1 cellular context compared by ENCODE assay signal in the genomic region with DNA sequence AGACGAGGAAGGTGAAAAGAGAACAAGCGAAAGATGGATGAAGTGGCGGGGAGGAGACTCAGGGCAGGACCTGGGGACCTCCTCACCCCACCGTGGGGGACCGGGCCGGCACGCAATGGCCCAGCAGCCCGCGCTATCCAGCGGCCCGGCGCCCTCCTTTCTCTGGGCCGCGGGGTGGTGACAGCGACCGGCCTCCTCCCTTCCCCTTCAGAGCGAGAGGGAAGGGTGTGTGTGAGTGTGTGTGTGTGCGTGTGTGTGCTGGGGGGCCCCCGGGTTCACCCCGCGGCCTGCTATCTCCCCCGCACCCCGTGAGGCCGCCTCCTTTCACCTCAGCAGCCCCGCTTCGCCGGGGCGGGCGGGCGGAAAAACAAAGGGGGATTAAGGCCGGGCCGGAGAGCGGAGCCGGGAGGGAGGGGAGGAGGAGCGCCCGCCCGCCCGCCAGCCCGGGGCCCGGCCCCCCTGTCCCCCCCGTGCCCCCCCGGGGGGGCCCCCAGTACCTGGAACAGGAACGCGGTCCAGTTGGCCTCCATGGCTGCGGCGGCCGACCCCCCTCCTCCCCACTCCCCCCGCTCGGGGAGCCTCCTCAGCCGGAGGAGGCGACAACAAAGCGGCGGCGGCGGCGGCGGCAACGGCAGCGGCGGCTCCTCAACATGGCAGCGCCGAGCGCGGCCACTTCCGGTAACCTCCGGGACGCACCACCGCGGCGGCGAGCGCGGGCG.
TF ChIP-seq lines count a peak whose summit lies in the region.

Gene VEZF1 (minus strand): TSS at position 673 of the 719 bp plus-strand sequence. CDS start 143 bp downstream, at position 530.

TF ChIP-seq in HepG2, 621 proteins besides CTCF, POLR2A, EP300 and RAD21 (continued from another document):
- TF ChIP-seq, protein P1, sequence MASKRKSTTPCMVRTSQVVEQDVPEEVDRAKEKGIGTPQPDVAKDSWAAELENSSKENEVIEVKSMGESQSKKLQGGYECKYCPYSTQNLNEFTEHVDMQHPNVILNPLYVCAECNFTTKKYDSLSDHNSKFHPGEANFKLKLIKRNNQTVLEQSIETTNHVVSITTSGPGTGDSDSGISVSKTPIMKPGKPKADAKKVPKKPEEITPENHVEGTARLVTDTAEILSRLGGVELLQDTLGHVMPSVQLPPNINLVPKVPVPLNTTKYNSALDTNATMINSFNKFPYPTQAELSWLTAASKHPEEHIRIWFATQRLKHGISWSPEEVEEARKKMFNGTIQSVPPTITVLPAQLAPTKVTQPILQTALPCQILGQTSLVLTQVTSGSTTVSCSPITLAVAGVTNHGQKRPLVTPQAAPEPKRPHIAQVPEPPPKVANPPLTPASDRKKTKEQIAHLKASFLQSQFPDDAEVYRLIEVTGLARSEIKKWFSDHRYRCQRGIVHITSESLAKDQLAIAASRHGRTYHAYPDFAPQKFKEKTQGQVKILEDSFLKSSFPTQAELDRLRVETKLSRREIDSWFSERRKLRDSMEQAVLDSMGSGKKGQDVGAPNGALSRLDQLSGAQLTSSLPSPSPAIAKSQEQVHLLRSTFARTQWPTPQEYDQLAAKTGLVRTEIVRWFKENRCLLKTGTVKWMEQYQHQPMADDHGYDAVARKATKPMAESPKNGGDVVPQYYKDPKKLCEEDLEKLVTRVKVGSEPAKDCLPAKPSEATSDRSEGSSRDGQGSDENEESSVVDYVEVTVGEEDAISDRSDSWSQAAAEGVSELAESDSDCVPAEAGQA (IDR thresholded peaks at IDR 0.05; ENCODE audit: low read depth), result no peak
- TF ChIP-seq, protein P1 (CRISPR knock-in tag; IDR thresholded peaks at IDR 0.05; ENCODE audit: borderline replicate concordance), result peak; percentile 38; the same call in 1 of the 2 replicates
- TF ChIP-seq ATAD3A (CRISPR knock-in tag; IDR thresholded peaks at IDR 0.05) (no peak), YEATS4 (CRISPR knock-in tag; IDR thresholded peaks at IDR 0.05; ENCODE audit: borderline replicate concordance) (peak; percentile 77)
- TF ChIP-seq, protein P2, sequence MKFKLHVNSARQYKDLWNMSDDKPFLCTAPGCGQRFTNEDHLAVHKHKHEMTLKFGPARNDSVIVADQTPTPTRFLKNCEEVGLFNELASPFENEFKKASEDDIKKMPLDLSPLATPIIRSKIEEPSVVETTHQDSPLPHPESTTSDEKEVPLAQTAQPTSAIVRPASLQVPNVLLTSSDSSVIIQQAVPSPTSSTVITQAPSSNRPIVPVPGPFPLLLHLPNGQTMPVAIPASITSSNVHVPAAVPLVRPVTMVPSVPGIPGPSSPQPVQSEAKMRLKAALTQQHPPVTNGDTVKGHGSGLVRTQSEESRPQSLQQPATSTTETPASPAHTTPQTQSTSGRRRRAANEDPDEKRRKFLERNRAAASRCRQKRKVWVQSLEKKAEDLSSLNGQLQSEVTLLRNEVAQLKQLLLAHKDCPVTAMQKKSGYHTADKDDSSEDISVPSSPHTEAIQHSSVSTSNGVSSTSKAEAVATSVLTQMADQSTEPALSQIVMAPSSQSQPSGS (CRISPR knock-in tag; IDR thresholded peaks at IDR 0.05), result no peak
TF ChIP-seq in HepG2: peak in this region for 184.
